ENCODE assay signal across 19 cellular contexts in genomic region chr15:78431955-78432354, GRCh38.
"Had no signal": no experiment of that assay in that cellular context is flagged by ENCODE, and none has a peak within 500 bp of the region (broad histone marks: within the 10 kb centered on the region; RNA-seq: fewer than 3 reads in every experiment).

No MANE protein-coding gene starts in this region.

- H3K4me3 Mint-ChIP-seq: immature natural killer cell; naive thymus-derived CD4-positive, alpha-beta T cell; nephron; neural progenitor cell had no signal

- DNase-seq: dorsolateral prefrontal cortex; effector CD4-positive, alpha-beta T cell; hypothalamus; immature natural killer cell; islet precursor cell; kidney glomerular epithelial cell; mesendoderm; midbrain; naive thymus-derived CD4-positive, alpha-beta T cell; stimulated activated CD4-positive, alpha-beta T cell treated with anti-CD3 and anti-CD28 coated beads, Interleukin-12 subunit alpha, Interleukin-12 subunit beta, amount 100 ng/mL, for 4 hours; stimulated activated CD4-positive, alpha-beta T cell treated with anti-CD3 and anti-CD28 coated beads, Interleukin-1b, Interleukin-23, amount 100 ng/mL, for 48 hours; stimulated activated CD4-positive, alpha-beta T cell treated with anti-CD3 and anti-CD28 coated beads, Interleukin-4, amount 100 ng/mL, for 1 hour; stimulated activated CD8-positive, alpha-beta memory T cell treated with anti-CD3 and anti-CD28 coated beads, Interleukin-4, amount 100 ng/mL, for 48 hours; stimulated activated naive CD4-positive, alpha-beta T cell; upper lobe of left lung had no signal

- H3K9me3 Mint-ChIP-seq: nephron, neural progenitor cell had no signal

- H3K27ac Mint-ChIP-seq: immature natural killer cell; naive thymus-derived CD4-positive, alpha-beta T cell; nephron; neural progenitor cell; progenitor cell of endocrine pancreas had no signal

- ATAC-seq: naive thymus-derived CD4-positive, alpha-beta T cell; sciatic nerve had no signal
